ENCODE assay signal across 9 cellular contexts in the genomic region with DNA sequence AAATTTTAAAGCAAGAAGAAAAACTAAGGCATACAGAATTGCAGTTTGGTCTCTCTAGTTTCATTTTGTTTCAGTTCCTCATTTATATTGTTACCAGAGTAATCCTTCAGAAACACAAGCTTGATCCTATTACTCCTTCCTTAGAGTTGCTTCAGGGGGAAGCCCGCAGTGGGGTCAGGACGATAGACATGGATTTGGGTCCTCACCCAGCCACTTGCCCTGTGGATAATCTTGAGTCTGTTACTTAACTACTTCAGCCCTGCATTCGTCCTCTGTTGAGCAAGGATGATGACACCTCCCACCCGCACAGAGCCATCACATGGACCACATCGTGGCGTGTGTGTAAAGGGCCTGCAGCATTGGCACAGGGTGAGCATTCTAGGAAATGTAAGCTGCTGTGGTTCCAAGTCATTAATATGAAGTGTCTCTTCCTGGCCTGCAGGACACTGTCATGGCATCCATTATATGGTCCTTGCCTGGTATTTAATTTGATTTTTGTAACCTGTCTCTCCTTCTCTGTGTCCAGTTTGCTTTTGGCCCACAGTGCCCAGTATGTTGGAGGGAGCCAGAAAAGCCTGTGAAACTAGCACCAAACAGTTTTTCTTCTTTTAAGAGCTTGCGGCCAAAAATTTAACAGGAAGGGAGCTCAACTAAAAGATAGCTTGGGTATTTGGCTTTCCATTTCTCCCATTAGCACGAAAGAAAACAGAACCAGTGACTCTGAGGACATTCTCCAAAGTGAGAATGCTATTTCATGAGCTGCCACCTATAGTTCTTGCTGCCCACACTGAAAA.
A peak's percentile ranks its signal among the peaks of the same experiment; 100 is the strongest.
DNase-seq lines count a peak whose midpoint lies in the region; ATAC-seq and TF ChIP-seq lines count a peak whose summit lies in the region.
"Had no signal": no experiment of that assay in that cellular context is flagged by ENCODE, and none has a peak within 500 bp of the region (broad histone marks: within the 10 kb centered on the region; RNA-seq: fewer than 3 reads in every experiment).

No MANE protein-coding gene starts in this region.

- H2AFZ ChIP-seq in IMR-90 (replicated peaks; ENCODE audit: low read length, poor library complexity) (no peak overlapping the region), PC-3 (ENCODE audit: low read length) (no peak overlapping the region)

- peaks cover 4 to 18% of the 10 kb centered on the region in 2 experiments; a peak in 3 of 4 replicates for H3K79me1 ChIP-seq in IMR-90 (ENCODE audit: low read depth in 1 of 2, low read length in 2 of 2)

- H3K18ac ChIP-seq in IMR-90 (ENCODE audit: low read depth, low read length) = peak overlapping the region; percentile 85; the same call in 1 of the 2 replicates

- peak overlapping the region; percentile 28 for H3K14ac ChIP-seq in IMR-90 (replicated peaks; ENCODE audit: low read depth, low read length)

- H3K9me1 ChIP-seq in IMR-90 (ENCODE audit: insufficient read depth, low read length) = peaks cover 13% of the 10 kb centered on the region

- H3K36me3 ChIP-seq in IMR-90 (ENCODE audit: control insufficient read depth, insufficient read depth, low read length) (no peaks in the 10 kb centered on the region; the same call in 1 of the 2 replicates), stomach smooth muscle (ENCODE audit: control insufficient read depth in 2 of 2, insufficient read depth in 2 of 2, low read length in 2 of 2) (no peaks in the 10 kb centered on the region), PC-3 (ENCODE audit: low read depth, low read length) (peaks cover 4% of the 10 kb centered on the region; the same call in 1 of the 2 replicates)

- H3F3A ChIP-seq in PC-3 (ENCODE audit: low read length, unreplicated experiment) = peaks cover 4% of the 10 kb centered on the region

- no peak overlapping the region for H4K91ac ChIP-seq in IMR-90 (ENCODE audit: insufficient read depth, low read depth, low read length)

- no peaks in the 10 kb centered on the region for H4K20me1 ChIP-seq in IMR-90 (ENCODE audit: insufficient read depth, low read length)
- no peaks in the 10 kb centered on the region for H4K20me1 ChIP-seq in PC-3 (ENCODE audit: low read length)

- peak overlapping the region; percentile 36; the same call in 1 of the 2 replicates for H2AK5ac ChIP-seq in IMR-90 (ENCODE audit: low read depth, low read length)

- H2BK15ac ChIP-seq in IMR-90 (ENCODE audit: low read depth, low read length) = no peak overlapping the region

- H3K36me3 Mint-ChIP-seq in chondrocyte (ENCODE audit: low read depth) = no peaks in the 10 kb centered on the region

- no peak overlapping the region for H2AK9ac ChIP-seq in IMR-90 (replicated peaks; ENCODE audit: low read depth, low read length, poor library complexity)

- peak overlapping the region; percentile 42; the same call in 1 of the 2 replicates for H2BK120ac ChIP-seq in IMR-90 (ENCODE audit: low read depth, low read length)

- peaks cover 36% of the 10 kb centered on the region for H3K4me1 Mint-ChIP-seq in chondrocyte (ENCODE audit: low read depth)

- H4K5ac ChIP-seq in IMR-90 (ENCODE audit: low read depth, low read length) = peak overlapping the region; percentile 64

- H4K8ac ChIP-seq in IMR-90 (ENCODE audit: low read depth in 2 of 2, low read length in 2 of 2) = peak overlapping the region in 1 of 2 experiments; percentile 24; a peak in 1 of 4 replicates

- WGBS in IMR-90 (ENCODE audit: extremely low coverage in 2 of 2, insufficient read length in 1 of 2), 2 experiments = 60% methylated on average over 2 of the region's 8 CpGs; no CpG with 5 or more reads in 1 of the 2 experiments

- H3K27ac ChIP-seq in IMR-90 (ENCODE audit: insufficient read depth, low read length) (no peak overlapping the region), stomach smooth muscle (ENCODE audit: low read length) (peak overlapping the region; percentile 65), PC-3 (ENCODE audit: low read length) (no peak overlapping the region)

- TF ChIP-seq CTCF in IMR-90 (conservative IDR thresholded peaks at IDR 0.05; ENCODE audit: low read depth, low read length) (no peak), PC-3 (conservative IDR thresholded peaks at IDR 0.05; ENCODE audit: low read depth, low read length) (no peak), chondrocyte (IDR thresholded peaks at IDR 0.05) (no peak)

- no peak overlapping the region for H2BK20ac ChIP-seq in IMR-90 (ENCODE audit: low read depth, low read length)

- H3K4me3 Mint-ChIP-seq in chondrocyte (ENCODE audit: unreplicated experiment) = no peak overlapping the region
- H3K4me3 Mint-ChIP-seq: T-helper 1 cell treated with Interleukin-12 subunit alpha and Interleukin-12 subunit beta and Interleukin-4 antibody, amounts not matched to agents 30 μg/mL and 1 μg/mL, for 36 hours had no signal

- H3K9me2 ChIP-seq in PC-3 (replicated peaks; ENCODE audit: low read length) = no peaks in the 10 kb centered on the region

- H3K4me3 ChIP-seq in IMR-90 (ENCODE audit: insufficient read depth, low read depth, low read length) (no peak overlapping the region), stomach smooth muscle (ENCODE audit: low read length in 2 of 2) (peak overlapping the region in 1 of 2 donors; percentile 40), PC-3 (ENCODE audit: low read length) (no peak overlapping the region)

- CTCF ChIA-PET in IMR-90 (lab: Yijun Ruan, JAX) (interaction anchor here (0.7 kb wide), 1 partner anchor 136 kb away, joined by 3 read pairs; no protein-coding TSS in a partner anchor), PC-3 (lab: Charles Lee) (no interaction called here)

- peak overlapping the region; percentile 28 for H3K4me2 ChIP-seq in IMR-90 (ENCODE audit: low read depth, low read length)
- H3K4me2 ChIP-seq in PC-3 (ENCODE audit: low read length) = no peak overlapping the region

- H3K4me1 ChIP-seq in IMR-90 (ENCODE audit: control insufficient read depth, insufficient read depth, low read length) = peaks cover 23% of the 10 kb centered on the region
- peaks cover 40% of the 10 kb centered on the region for H3K4me1 ChIP-seq in stomach smooth muscle (ENCODE audit: control insufficient read depth, insufficient read depth, low read length)
- H3K4me1 ChIP-seq in PC-3 (ENCODE audit: insufficient read depth, low read length) = peaks cover 31% of the 10 kb centered on the region

- intact Hi-C loops in IMR-90 (cut with micrococcal nuclease) (no loop called here), posterior vena cava (cut with DNase I) (no loop called here), PC-3 (cut with micrococcal nuclease) (loop anchor here (5.0 kb wide), 1 partner anchor 57 kb away; no protein-coding TSS in a partner anchor)

- H3K9me3 ChIP-seq in IMR-90 (ENCODE audit: control insufficient read depth, insufficient read depth, low read length) = no peaks in the 10 kb centered on the region
- no peaks in the 10 kb centered on the region for H3K9me3 ChIP-seq in stomach smooth muscle (ENCODE audit: control insufficient read depth in 2 of 2, low read length in 2 of 2)
- H3K9me3 ChIP-seq in PC-3 (ENCODE audit: low read length) = no peaks in the 10 kb centered on the region

- no peak overlapping the region for H3K27ac Mint-ChIP-seq in chondrocyte (ENCODE audit: unreplicated experiment)
- H3K27ac Mint-ChIP-seq: T-helper 1 cell treated with Interleukin-12 subunit alpha and Interleukin-12 subunit beta and Interleukin-4 antibody, amounts not matched to agents 30 μg/mL and 1 μg/mL, for 36 hours had no signal

- H3K4ac ChIP-seq in IMR-90 (ENCODE audit: low read depth, low read length) = peak overlapping the region; percentile 10; the same call in 1 of the 2 replicates

- no peaks in the 10 kb centered on the region for H3K27me3 ChIP-seq in IMR-90 (ENCODE audit: control insufficient read depth, insufficient read depth, low read length)
- no peaks in the 10 kb centered on the region for H3K27me3 ChIP-seq in stomach smooth muscle (ENCODE audit: control insufficient read depth in 1 of 2, insufficient read depth in 2 of 2, low read length in 2 of 2)
- H3K27me3 ChIP-seq in PC-3 (ENCODE audit: low read length) = no peaks in the 10 kb centered on the region

- BruUV-seq in IMR-90 (replicated peaks; lab: Mats Ljungman, UMichigan) (no TSS peak), PC-3 (replicated peaks; lab: Mats Ljungman, UMichigan) (no TSS peak)

- peak overlapping the region; percentile 17; the same call in 1 of the 2 replicates for H3K23ac ChIP-seq in IMR-90 (ENCODE audit: low read depth, low read length)

- in situ Hi-C loops in IMR-90 (cut with MboI; ENCODE audit: low sequenced_read_pairs) = no loop called here

- peaks cover 29% of the 10 kb centered on the region for H3K79me2 ChIP-seq in PC-3 (ENCODE audit: low read length)

- ATAC-seq in GM19463 (IDR thresholded peaks at IDR 0.05; ENCODE audit: unreplicated experiment) (peak; percentile 38), IMR-90 (ENCODE audit: low read depth) (no peak), HG03135 (IDR thresholded peaks at IDR 0.05; ENCODE audit: unreplicated experiment) (no peak), PC-3 (no peak)

- H3K56ac ChIP-seq in IMR-90 (ENCODE audit: extremely low read depth, insufficient read depth, low read length) = no peak overlapping the region

- peak; percentile 28 for DNase-seq in IMR-90
- DNase-seq in germinal center (ENCODE audit: low spot score) = peak; percentile 36
- DNase-seq in posterior vena cava (ENCODE audit: low spot score) = no peak
- DNase-seq in PC-3 = no peak
- DNase-seq in chondrocyte (ENCODE audit: low spot score) = no peak

- TF ChIP-seq POLR2A in IMR-90 (IDR thresholded peaks at IDR 0.05; ENCODE audit: low read depth, low read length) = no peak

- POLR2A ChIA-PET in IMR-90 (lab: Charles Lee; ENCODE audit: unreplicated experiment) = no interaction called here
- POLR2A ChIA-PET in PC-3 (lab: Charles Lee; ENCODE audit: unreplicated experiment) = no interaction called here

- H3K9me3 Mint-ChIP-seq in chondrocyte (ENCODE audit: low read depth) = no peaks in the 10 kb centered on the region
- H3K9me3 Mint-ChIP-seq: T-helper 1 cell treated with Interleukin-12 subunit alpha and Interleukin-12 subunit beta and Interleukin-4 antibody, amounts not matched to agents 30 μg/mL and 1 μg/mL, for 36 hours had no signal

- no peak overlapping the region for H2BK5ac ChIP-seq in IMR-90 (ENCODE audit: low read depth, low read length, poor library complexity, severe bottlenecking)

- no peaks in the 10 kb centered on the region for H3K27me3 Mint-ChIP-seq in chondrocyte (ENCODE audit: low read depth)

- TF ChIP-seq RAD21 in IMR-90 (IDR thresholded peaks at IDR 0.05; ENCODE audit: low read length) = no peak

- dilution Hi-C loops in IMR-90 (cut with HindIII; ENCODE audit: low sequenced_read_pairs, unreplicated experiment) = no loop called here

- no peak overlapping the region for H3K9ac ChIP-seq in IMR-90 (ENCODE audit: low read depth, low read length)
- H3K9ac ChIP-seq in stomach smooth muscle (ENCODE audit: low read length in 2 of 2) = no peak overlapping the region
- no peak overlapping the region for H3K9ac ChIP-seq in PC-3 (ENCODE audit: low read length)

TF ChIP-seq in IMR-90, 13 proteins besides CTCF, POLR2A, EP300 and RAD21:
- no peak for TF ChIP-seq MAFK (IDR thresholded peaks at IDR 0.05; ENCODE audit: low read depth, low read length)
- peak; percentile 50; the same call in 1 of the 2 replicates for TF ChIP-seq CEBPB (IDR thresholded peaks at IDR 0.05; ENCODE audit: low read depth, low read length)

Comparison
In these comparisons a context has a peak if more than half of its experiments do, and no peak if none do; other contexts are left out.
1. DNase-seq: peak in IMR-90 (single experiment) and germinal center (single experiment); none in posterior vena cava (single experiment), PC-3 (single experiment) and chondrocyte (single experiment).